1 cellular context compared by ENCODE assay signal in the genomic region with DNA sequence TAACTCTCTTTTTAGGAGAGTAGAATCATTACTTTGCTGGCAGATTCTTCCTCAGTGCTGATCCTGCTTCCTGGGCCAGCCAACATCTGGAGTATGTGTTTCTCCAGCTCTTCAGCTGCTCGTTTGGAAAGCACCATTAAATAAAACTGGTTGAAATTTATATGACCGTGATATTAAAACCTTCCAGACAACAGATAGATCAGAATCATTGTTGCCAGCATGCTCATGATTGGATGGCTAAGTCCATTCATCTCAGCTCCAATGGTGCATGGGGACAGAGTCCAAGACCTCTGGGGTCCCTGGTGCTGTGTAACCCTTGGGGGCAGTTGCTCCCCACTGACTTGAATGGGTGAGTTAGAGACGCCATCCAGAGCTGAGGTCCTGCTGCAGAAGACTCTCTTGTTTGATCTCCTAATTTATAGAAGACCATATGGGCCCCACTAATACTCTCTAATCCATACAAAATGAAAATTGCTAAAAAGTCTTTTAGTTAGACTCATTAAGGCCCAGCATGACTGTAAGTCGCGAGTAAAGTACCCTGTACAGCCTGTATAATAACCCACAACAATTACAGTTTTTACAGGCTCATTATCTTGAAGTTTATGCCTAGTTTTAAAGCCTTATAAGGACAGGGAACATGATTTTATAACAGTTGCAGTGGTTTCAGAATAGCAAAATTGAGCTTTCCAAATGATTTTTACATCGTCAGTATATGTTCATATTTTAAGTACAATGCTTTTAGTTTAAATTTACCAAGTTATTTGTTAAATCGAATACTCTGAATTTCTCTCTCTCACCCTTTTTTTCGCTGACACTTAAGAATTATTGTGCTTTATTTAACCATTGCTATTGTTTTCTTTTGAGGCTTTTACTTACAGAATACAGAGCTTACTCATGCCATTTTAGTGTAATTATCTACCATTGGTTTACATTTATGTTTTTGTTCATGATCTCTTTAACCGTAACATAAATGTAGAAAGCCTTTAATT.
TF ChIP-seq lines count a peak whose summit lies in the region.

No MANE protein-coding gene starts in this region.

TF ChIP-seq in HEK293, 187 proteins besides CTCF, POLR2A, EP300 and RAD21:
- TF ChIP-seq ZNF626 (tag by site-specific recombination; IDR thresholded peaks at IDR 0.05) (no peak), ZNF610 (tag by site-specific recombination; IDR thresholded peaks at IDR 0.05; ENCODE audit: borderline replicate concordance) (no peak), ZNF350 (tag by site-specific recombination; IDR thresholded peaks at IDR 0.05) (no peak), ZNF132 (tag by site-specific recombination; IDR thresholded peaks at IDR 0.05; ENCODE audit: borderline replicate concordance) (no peak), ZNF140 (tag by site-specific recombination; IDR thresholded peaks at IDR 0.05) (no peak), ZNF843 (tag by site-specific recombination; IDR thresholded peaks at IDR 0.05) (no peak), ZNF354C (tag by site-specific recombination; IDR thresholded peaks at IDR 0.05; ENCODE audit: borderline replicate concordance, low read depth) (no peak), HOXC10 (CRISPR knock-in tag; IDR thresholded peaks at IDR 0.05) (no peak), ZNF707 (tag by site-specific recombination; IDR thresholded peaks at IDR 0.05) (no peak), ZIC2 (tag by site-specific recombination; IDR thresholded peaks at IDR 0.05) (peak; percentile 69), KLF10 (tag by site-specific recombination; IDR thresholded peaks at IDR 0.05) (no peak), ZBTB8A (tag by site-specific recombination; IDR thresholded peaks at IDR 0.05) (no peak), ZNF544 (tag by site-specific recombination; IDR thresholded peaks at IDR 0.05) (no peak), ZNF112 (tag by site-specific recombination; IDR thresholded peaks at IDR 0.05) (no peak), GLI2 (tag by site-specific recombination; IDR thresholded peaks at IDR 0.05; ENCODE audit: borderline replicate concordance, low read depth) (no peak), ZNF423 (tag by site-specific recombination; IDR thresholded peaks at IDR 0.05) (peak; percentile 64; the same call in 1 of the 2 replicates), FEZF1 (tag by site-specific recombination; IDR thresholded peaks at IDR 0.05) (peak; percentile 47; the same call in 1 of the 2 replicates), TCF7L2 (IDR thresholded peaks at IDR 0.05; ENCODE audit: borderline replicate concordance, low read depth, low read length) (peak; percentile 48; the same call in 1 of the 2 replicates), ZNF426 (tag by site-specific recombination; IDR thresholded peaks at IDR 0.05) (no peak), ZNF596 (tag by site-specific recombination; IDR thresholded peaks at IDR 0.05) (0 out of 2 replicates have a peak, but pooled peaks have one; percentile 16), ZNF184 (tag by site-specific recombination; IDR thresholded peaks at IDR 0.05) (no peak)
- TF ChIP-seq, protein P1, sequence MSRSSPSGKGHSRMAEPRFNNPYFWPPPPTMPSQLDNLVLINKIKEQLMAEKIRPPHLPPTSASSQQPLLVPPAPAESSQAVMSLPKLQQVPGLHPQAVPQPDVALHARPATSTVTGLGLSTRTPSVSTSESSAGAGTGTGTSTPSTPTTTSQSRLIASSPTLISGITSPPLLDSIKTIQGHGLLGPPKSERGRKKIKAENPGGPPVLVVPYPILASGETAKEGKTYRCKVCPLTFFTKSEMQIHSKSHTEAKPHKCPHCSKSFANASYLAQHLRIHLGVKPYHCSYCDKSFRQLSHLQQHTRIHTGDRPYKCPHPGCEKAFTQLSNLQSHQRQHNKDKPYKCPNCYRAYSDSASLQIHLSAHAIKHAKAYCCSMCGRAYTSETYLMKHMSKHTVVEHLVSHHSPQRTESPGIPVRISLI (tag by site-specific recombination; IDR thresholded peaks at IDR 0.05), result no peak
- TF ChIP-seq, protein P2, sequence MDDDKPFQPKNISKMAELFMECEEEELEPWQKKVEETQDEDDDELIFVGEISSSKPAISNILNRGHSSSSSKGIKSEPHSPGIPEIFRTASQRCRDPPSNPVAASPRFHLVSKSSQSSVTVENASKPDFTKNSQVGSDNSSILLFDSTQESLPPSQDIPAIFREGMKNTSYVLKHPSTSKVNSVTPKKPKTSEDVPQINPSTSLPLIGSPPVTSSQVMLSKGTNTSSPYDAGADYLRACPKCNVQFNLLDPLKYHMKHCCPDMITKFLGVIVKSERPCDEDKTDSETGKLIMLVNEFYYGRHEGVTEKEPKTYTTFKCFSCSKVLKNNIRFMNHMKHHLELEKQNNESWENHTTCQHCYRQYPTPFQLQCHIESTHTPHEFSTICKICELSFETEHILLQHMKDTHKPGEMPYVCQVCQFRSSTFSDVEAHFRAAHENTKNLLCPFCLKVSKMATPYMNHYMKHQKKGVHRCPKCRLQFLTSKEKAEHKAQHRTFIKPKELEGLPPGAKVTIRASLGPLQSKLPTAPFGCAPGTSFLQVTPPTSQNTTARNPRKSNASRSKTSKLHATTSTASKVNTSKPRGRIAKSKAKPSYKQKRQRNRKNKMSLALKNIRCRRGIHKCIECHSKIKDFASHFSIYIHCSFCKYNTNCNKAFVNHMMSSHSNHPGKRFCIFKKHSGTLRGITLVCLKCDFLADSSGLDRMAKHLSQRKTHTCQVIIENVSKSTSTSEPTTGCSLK (tag by site-specific recombination; IDR thresholded peaks at IDR 0.05), result no peak
- TF ChIP-seq, protein P3, sequence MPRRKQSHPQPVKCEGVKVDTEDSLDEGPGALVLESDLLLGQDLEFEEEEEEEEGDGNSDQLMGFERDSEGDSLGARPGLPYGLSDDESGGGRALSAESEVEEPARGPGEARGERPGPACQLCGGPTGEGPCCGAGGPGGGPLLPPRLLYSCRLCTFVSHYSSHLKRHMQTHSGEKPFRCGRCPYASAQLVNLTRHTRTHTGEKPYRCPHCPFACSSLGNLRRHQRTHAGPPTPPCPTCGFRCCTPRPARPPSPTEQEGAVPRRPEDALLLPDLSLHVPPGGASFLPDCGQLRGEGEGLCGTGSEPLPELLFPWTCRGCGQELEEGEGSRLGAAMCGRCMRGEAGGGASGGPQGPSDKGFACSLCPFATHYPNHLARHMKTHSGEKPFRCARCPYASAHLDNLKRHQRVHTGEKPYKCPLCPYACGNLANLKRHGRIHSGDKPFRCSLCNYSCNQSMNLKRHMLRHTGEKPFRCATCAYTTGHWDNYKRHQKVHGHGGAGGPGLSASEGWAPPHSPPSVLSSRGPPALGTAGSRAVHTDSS (tag by site-specific recombination; IDR thresholded peaks at IDR 0.05), result no peak
- TF ChIP-seq, protein P4, sequence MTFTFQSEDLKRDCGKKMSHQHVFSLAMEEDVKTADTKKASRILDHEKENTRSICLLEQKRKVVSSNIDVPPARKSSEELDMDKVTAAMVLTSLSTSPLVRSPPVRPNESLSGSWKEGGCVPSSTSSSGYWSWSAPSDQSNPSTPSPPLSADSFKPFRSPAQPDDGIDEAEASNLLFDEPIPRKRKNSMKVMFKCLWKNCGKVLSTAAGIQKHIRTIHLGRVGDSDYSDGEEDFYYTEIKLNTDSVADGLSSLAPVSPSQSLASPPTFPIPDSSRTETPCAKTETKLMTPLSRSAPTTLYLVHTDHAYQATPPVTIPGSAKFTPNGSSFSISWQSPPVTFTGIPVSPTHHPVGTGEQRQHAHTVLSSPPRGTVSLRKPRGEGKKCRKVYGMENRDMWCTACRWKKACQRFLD (tag by site-specific recombination; IDR thresholded peaks at IDR 0.05), result no peak
- TF ChIP-seq, protein P5, sequence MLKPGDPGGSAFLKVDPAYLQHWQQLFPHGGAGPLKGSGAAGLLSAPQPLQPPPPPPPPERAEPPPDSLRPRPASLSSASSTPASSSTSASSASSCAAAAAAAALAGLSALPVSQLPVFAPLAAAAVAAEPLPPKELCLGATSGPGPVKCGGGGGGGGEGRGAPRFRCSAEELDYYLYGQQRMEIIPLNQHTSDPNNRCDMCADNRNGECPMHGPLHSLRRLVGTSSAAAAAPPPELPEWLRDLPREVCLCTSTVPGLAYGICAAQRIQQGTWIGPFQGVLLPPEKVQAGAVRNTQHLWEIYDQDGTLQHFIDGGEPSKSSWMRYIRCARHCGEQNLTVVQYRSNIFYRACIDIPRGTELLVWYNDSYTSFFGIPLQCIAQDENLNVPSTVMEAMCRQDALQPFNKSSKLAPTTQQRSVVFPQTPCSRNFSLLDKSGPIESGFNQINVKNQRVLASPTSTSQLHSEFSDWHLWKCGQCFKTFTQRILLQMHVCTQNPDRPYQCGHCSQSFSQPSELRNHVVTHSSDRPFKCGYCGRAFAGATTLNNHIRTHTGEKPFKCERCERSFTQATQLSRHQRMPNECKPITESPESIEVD (tag by site-specific recombination; IDR thresholded peaks at IDR 0.05), result peak; percentile 96
- TF ChIP-seq, protein P6, sequence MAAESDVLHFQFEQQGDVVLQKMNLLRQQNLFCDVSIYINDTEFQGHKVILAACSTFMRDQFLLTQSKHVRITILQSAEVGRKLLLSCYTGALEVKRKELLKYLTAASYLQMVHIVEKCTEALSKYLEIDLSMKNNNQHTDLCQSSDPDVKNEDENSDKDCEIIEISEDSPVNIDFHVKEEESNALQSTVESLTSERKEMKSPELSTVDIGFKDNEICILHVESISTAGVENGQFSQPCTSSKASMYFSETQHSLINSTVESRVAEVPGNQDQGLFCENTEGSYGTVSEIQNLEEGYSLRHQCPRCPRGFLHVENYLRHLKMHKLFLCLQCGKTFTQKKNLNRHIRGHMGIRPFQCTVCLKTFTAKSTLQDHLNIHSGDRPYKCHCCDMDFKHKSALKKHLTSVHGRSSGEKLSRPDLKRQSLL (tag by site-specific recombination; IDR thresholded peaks at IDR 0.05), result no peak
- TF ChIP-seq, protein P7, sequence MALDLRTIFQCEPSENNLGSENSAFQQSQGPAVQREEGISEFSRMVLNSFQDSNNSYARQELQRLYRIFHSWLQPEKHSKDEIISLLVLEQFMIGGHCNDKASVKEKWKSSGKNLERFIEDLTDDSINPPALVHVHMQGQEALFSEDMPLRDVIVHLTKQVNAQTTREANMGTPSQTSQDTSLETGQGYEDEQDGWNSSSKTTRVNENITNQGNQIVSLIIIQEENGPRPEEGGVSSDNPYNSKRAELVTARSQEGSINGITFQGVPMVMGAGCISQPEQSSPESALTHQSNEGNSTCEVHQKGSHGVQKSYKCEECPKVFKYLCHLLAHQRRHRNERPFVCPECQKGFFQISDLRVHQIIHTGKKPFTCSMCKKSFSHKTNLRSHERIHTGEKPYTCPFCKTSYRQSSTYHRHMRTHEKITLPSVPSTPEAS (tag by site-specific recombination; IDR thresholded peaks at IDR 0.05), result no peak
- TF ChIP-seq, protein P8, sequence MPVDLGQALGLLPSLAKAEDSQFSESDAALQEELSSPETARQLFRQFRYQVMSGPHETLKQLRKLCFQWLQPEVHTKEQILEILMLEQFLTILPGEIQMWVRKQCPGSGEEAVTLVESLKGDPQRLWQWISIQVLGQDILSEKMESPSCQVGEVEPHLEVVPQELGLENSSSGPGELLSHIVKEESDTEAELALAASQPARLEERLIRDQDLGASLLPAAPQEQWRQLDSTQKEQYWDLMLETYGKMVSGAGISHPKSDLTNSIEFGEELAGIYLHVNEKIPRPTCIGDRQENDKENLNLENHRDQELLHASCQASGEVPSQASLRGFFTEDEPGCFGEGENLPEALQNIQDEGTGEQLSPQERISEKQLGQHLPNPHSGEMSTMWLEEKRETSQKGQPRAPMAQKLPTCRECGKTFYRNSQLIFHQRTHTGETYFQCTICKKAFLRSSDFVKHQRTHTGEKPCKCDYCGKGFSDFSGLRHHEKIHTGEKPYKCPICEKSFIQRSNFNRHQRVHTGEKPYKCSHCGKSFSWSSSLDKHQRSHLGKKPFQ (tag by site-specific recombination; IDR thresholded peaks at IDR 0.05), result no peak
